In genomic region chr13:59112375-59112774, GRCh38 we compare ENCODE assay signal across 8 cellular contexts.
DNase-seq lines count a peak whose midpoint lies in the region; ATAC-seq, FAIRE-seq and TF ChIP-seq lines count a peak whose summit lies in the region.

No MANE protein-coding gene starts in this region.

- TF ChIP-seq CTCF in GM10266 (IDR thresholded peaks at IDR 0.05; ENCODE audit: control insufficient read depth, insufficient read depth, low read depth, missing control alignments) = no peak

- FAIRE-seq in frontal cortex (lab: Jason Lieb, UNC) = no peak

- ATAC-seq in sciatic nerve = peak; percentile 84
- no peak for ATAC-seq in HG03442 (IDR thresholded peaks at IDR 0.05; ENCODE audit: unreplicated experiment)
- no peak for ATAC-seq in GM21367 (IDR thresholded peaks at IDR 0.05; ENCODE audit: unreplicated experiment)

- intact Hi-C loops in sciatic nerve (cut with DNase I) = no loop called here

- DNase-seq in HK-2 (ENCODE audit: unreplicated experiment) (peak; percentile 44), SKM-1 (lab: John Stamatoyannopoulos, UW; ENCODE audit: unreplicated experiment) (peak; percentile 18), frontal cortex (ENCODE audit: low spot score in 2 of 2) (peak; percentile 3 to 13), sciatic nerve (ENCODE audit: low spot score) (no peak), GM10266 (ENCODE audit: extremely low spot score) (no peak), AML-193 (lab: John Stamatoyannopoulos, UW) (no peak)

Comparison
In these comparisons a context has a peak if more than half of its experiments do, and no peak if none do; other contexts are left out.
1. DNase-seq: peak in HK-2 (single experiment), SKM-1 (single experiment) and frontal cortex (2 of 2); none in sciatic nerve (single experiment), GM10266 (single experiment) and AML-193 (0 of 2).